In genomic region chr20:31514154-31515071, GRCh38 we compare ENCODE assay signal across 1 cellular context.
A peak's percentile ranks its signal among the peaks of the same experiment; 100 is the strongest.
TF ChIP-seq lines count a peak whose summit lies in the region.

HM13 (plus strand) TSS chr20:31514442; CDS start chr20:31514552, 110 bp downstream.

TF ChIP-seq in HepG2, 621 proteins besides CTCF, POLR2A, EP300 and RAD21 (continued from another document and continues in another):
- no peak for TF ChIP-seq KLF11 (CRISPR knock-in tag; IDR thresholded peaks at IDR 0.05)
- TF ChIP-seq ZNF670 (CRISPR knock-in tag; IDR thresholded peaks at IDR 0.05; ENCODE audit: borderline replicate concordance) = peak; percentile 83
- TF ChIP-seq ADNP (CRISPR knock-in tag; IDR thresholded peaks at IDR 0.05) = peak; percentile 58; the same call in 1 of the 2 replicates
- peak; percentile 79 for TF ChIP-seq ZNF317 (CRISPR knock-in tag; IDR thresholded peaks at IDR 0.05)
- peak; percentile 88; the same call in 1 of the 2 replicates for TF ChIP-seq MTA1 (CRISPR knock-in tag; IDR thresholded peaks at IDR 0.05; ENCODE audit: borderline replicate concordance)
- TF ChIP-seq ZNF468 (CRISPR knock-in tag; IDR thresholded peaks at IDR 0.05) = peak; percentile 96; the same call in 1 of the 2 replicates
- TF ChIP-seq TAF1 (CRISPR knock-in tag; IDR thresholded peaks at IDR 0.05) = peak; percentile 98
- peak; percentile 91 for TF ChIP-seq E2F5 (CRISPR knock-in tag; conservative IDR thresholded peaks at IDR 0.05)
- TF ChIP-seq MAF1 (CRISPR knock-in tag; IDR thresholded peaks at IDR 0.05; ENCODE audit: borderline replicate concordance) = peak; percentile 94
- peak; percentile 80 for TF ChIP-seq ZBED4 (CRISPR knock-in tag; IDR thresholded peaks at IDR 0.05; ENCODE audit: borderline replicate concordance)
- peak; percentile 99 for TF ChIP-seq ZNF138 (CRISPR knock-in tag; IDR thresholded peaks at IDR 0.05; ENCODE audit: low read depth)
- TF ChIP-seq TFDP1 (CRISPR knock-in tag; IDR thresholded peaks at IDR 0.05; ENCODE audit: borderline replicate concordance) = peak; percentile 92
- peak; percentile 94 for TF ChIP-seq ZZZ3 (CRISPR knock-in tag; IDR thresholded peaks at IDR 0.05; ENCODE audit: borderline replicate concordance)
- TF ChIP-seq PRMT3 (CRISPR knock-in tag; IDR thresholded peaks at IDR 0.05; ENCODE audit: borderline replicate concordance, low read depth) = peak; percentile 89; the same call in 1 of the 2 replicates
- TF ChIP-seq ZFYVE20 (CRISPR knock-in tag; IDR thresholded peaks at IDR 0.05; ENCODE audit: borderline replicate concordance, low read depth) = no peak
- TF ChIP-seq MZF1 (CRISPR knock-in tag; IDR thresholded peaks at IDR 0.05; ENCODE audit: borderline replicate concordance) = 0 out of 2 replicates have a peak, but pooled peaks have one; percentile 63
- peak; percentile 98 for TF ChIP-seq ZNF800 (CRISPR knock-in tag; IDR thresholded peaks at IDR 0.05)
- peak; percentile 82; the same call in 1 of the 2 replicates for TF ChIP-seq THAP9 (CRISPR knock-in tag; IDR thresholded peaks at IDR 0.05; ENCODE audit: borderline replicate concordance)
- peak; percentile 63 for TF ChIP-seq FOSL2 (CRISPR knock-in tag; IDR thresholded peaks at IDR 0.05)
- TF ChIP-seq PITX1 (CRISPR knock-in tag; IDR thresholded peaks at IDR 0.05) = peak; percentile 88
- no peak for TF ChIP-seq SMC3 (IDR thresholded peaks at IDR 0.05; ENCODE audit: low read length)
- TF ChIP-seq HMGXB4 (CRISPR knock-in tag; IDR thresholded peaks at IDR 0.05; ENCODE audit: borderline replicate concordance in 1 of 2, low read depth in 1 of 2) = peak; percentile 96 to 99
- peak; percentile 84 for TF ChIP-seq BHLHE40 (IDR thresholded peaks at IDR 0.05; ENCODE audit: low read length)
- TF ChIP-seq NCOA5 (CRISPR knock-in tag; IDR thresholded peaks at IDR 0.05) = peak; percentile 84; the same call in 1 of the 2 replicates
- TF ChIP-seq ZNF10 (CRISPR knock-in tag; IDR thresholded peaks at IDR 0.05; ENCODE audit: borderline replicate concordance, low read depth) = peak; percentile 22; the same call in 1 of the 2 replicates
- no peak for TF ChIP-seq ZNF724P (CRISPR knock-in tag; IDR thresholded peaks at IDR 0.05; ENCODE audit: borderline replicate concordance)
- peak; percentile 95 for TF ChIP-seq ZNF430 (CRISPR knock-in tag; IDR thresholded peaks at IDR 0.05)
- no peak for TF ChIP-seq EZH2 (conservative IDR thresholded peaks at IDR 0.05; ENCODE audit: low read depth, low read length)
- TF ChIP-seq ZNF501 (CRISPR knock-in tag; IDR thresholded peaks at IDR 0.05) = peak; percentile 98
- TF ChIP-seq ZNF414 (CRISPR knock-in tag; IDR thresholded peaks at IDR 0.05) = peak; percentile 89; the same call in 1 of the 2 replicates
- peak; percentile 94 for TF ChIP-seq IRF9 (CRISPR knock-in tag; IDR thresholded peaks at IDR 0.05; ENCODE audit: borderline replicate concordance)
- TF ChIP-seq CC2D1A (CRISPR knock-in tag; IDR thresholded peaks at IDR 0.05) = no peak
- no peak for TF ChIP-seq PRDM4 (CRISPR knock-in tag; IDR thresholded peaks at IDR 0.05; ENCODE audit: borderline replicate concordance)
- TF ChIP-seq MAX (IDR thresholded peaks at IDR 0.05) = peak; percentile 99
- peak; percentile 100 for TF ChIP-seq KLF12 (CRISPR knock-in tag; IDR thresholded peaks at IDR 0.05; ENCODE audit: borderline replicate concordance)
- TF ChIP-seq TARDBP (CRISPR knock-in tag; IDR thresholded peaks at IDR 0.05) = peak; percentile 38; the same call in 1 of the 2 replicates
- 0 out of 2 replicates have a peak, but pooled peaks have one; percentile 50 for TF ChIP-seq ZNF75D (CRISPR knock-in tag; IDR thresholded peaks at IDR 0.05; ENCODE audit: borderline replicate concordance)
- TF ChIP-seq ZFP62 (CRISPR knock-in tag; IDR thresholded peaks at IDR 0.05) = peak; percentile 86; the same call in 1 of the 2 replicates
- TF ChIP-seq ZNF720 (CRISPR knock-in tag; IDR thresholded peaks at IDR 0.05) = no peak
- peak; percentile 91 for TF ChIP-seq ZNF704 (CRISPR knock-in tag; IDR thresholded peaks at IDR 0.05; ENCODE audit: borderline replicate concordance)
- TF ChIP-seq RFXANK (CRISPR knock-in tag; IDR thresholded peaks at IDR 0.05) = no peak; the same call in 1 of the 2 replicates
- TF ChIP-seq NKX3-1 (CRISPR knock-in tag; IDR thresholded peaks at IDR 0.05) = peak; percentile 95; the same call in 1 of the 2 replicates
- TF ChIP-seq ZNF563 (CRISPR knock-in tag; IDR thresholded peaks at IDR 0.05) = peak; percentile 96
- TF ChIP-seq ZC3H13 (CRISPR knock-in tag; IDR thresholded peaks at IDR 0.05) = peak; percentile 85
